22 cellular contexts compared by ENCODE assay signal in the genomic region with DNA sequence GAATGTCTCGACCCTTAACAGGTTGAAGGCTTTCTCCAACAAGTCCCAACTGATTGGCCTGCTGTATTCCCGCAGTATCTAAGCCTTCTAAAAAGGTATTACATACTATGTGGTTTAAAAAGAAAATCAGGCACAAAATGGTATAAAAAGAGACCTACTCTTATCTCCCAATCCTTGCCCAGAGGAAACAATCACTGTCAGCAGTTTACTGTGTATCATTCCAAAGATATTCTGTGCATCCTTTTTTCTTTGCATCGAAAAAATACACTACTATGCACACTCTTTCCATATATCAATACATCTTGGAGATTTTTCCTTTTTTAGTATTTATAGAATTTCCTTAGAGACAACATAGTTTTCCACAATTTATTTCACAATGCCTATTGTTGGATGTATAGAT.
"Had no signal": no experiment of that assay in that cellular context is flagged by ENCODE, and none has a peak within 500 bp of the region (broad histone marks: within the 10 kb centered on the region; RNA-seq: fewer than 3 reads in every experiment).

No MANE protein-coding gene starts in this region.

- DNase-seq: Karpas-422, KBM-7, MG63, NCI-H1092, NCI-H1105 treated with DMSO at 0.1 percent for 48 hours, NCI-H1417 treated with DMSO at 0.1 percent for 48 hours, NCI-H146, NCI-H1694 treated with DMSO at 0.1 percent for 48 hours, NCI-H1930, NCI-H2081, NCI-H2107, NCI-H2227 treated with DMSO at 0.1 percent for 48 hours, NCI-H524, NCI-H526 treated with DMSO at 0.1 percent for 48 hours, NCI-H748 treated with DMSO at 0.1 percent for 48 hours, Right ventricle myocardium superior, RPMI8226, SIG-M5 had no signal

- FAIRE-seq: RCC 7860 had no signal

- H3K27me3 ChIP-seq: MG63, SJSA1 had no signal

- H3K9me3 ChIP-seq: SJSA1 had no signal

- H3K36me3 ChIP-seq: MG63, SJSA1 had no signal

- H3K27ac ChIP-seq: HL-60, SJSA1, SK-N-MC had no signal

- H3K4me3 ChIP-seq: MG63, SJSA1, SK-N-MC had no signal
